Comparison of ENCODE assay signal across 8 cellular contexts in the genomic region with DNA sequence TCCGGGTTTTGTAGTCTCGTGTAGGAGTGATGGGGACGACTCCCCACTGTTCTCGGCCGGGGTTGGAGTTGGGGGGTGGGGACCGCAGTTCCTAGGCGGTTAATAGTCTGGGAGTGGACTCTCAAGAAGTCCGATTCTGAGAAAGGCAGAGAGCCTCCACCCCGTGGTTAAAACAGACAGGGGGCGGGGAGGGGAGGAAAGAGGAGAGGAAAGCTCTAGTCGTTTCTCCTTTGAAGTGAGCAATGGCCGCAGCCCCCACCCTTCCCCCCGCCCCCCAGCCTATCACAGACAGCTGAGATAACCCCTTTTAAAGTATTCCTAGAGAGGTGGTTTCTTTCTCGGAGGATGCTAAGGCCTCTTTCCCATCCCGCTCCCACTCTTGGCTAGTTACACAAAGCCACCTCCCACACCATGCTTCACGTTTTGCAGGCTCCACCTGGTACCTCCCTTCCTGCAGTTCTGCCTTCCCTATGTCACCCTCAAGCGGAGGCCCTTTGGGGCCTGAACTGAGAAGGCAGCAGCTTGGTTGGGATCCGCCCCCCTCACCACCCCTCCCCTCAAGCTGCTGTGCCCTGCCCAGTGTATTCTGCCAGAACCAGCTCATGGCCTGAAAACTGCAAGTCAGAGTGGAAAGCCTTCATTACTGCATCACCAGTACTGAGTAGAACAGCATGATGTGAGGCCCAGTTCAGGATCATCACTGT. TPM values are rescaled to one million over a fixed set of nuclear protein-coding genes. Genes with fewer than 3 reads are reported as not detected.
DNase-seq lines count a peak whose midpoint lies in the region; TF ChIP-seq lines count a peak whose summit lies in the region.

No MANE protein-coding gene starts in this region.

- intact Hi-C loops in head of caudate nucleus (cut with DNase I): loop anchor here (2.0 kb wide), 1 partner anchor 38 kb away; no protein-coding TSS in a partner anchor

- peak overlapping the region; percentile 98 for H3K4me3 Mint-ChIP-seq in progenitor cell of endocrine pancreas (ENCODE audit: low read depth)

- H3K4me1 Mint-ChIP-seq in progenitor cell of endocrine pancreas (ENCODE audit: low read depth): peaks cover 29% of the 10 kb centered on the region

- no peak for TF ChIP-seq CTCF in progenitor cell of endocrine pancreas (IDR thresholded peaks at IDR 0.05; ENCODE audit: unreplicated experiment)

- DNase-seq in NCI-H2196 (lab: John Stamatoyannopoulos, UW; ENCODE audit: unreplicated experiment) (peak; percentile 13), NCI-H2196 treated with DMSO at 0.1 percent for 48 hours (lab: John Stamatoyannopoulos, UW; ENCODE audit: unreplicated experiment) (no peak), RPMI7951 (ENCODE audit: low read depth) (peak; percentile 67), head of caudate nucleus (peak in 35 of 42 donors; percentile 15 to 77 (median 56)), progenitor cell of endocrine pancreas (ENCODE audit: low spot score, unreplicated experiment) (no peak), mesenteric fat pad (ENCODE audit: low spot score) (no peak), SHP77 treated with DMSO at 0.1 percent for 48 hours (lab: John Stamatoyannopoulos, UW) (no peak)
- peak; percentile 81 for DNase-seq in activated naive CD4-positive, alpha-beta T cell treated with anti-CD3 and anti-CD28 coated beads, Interleukin-2, amount 50 U/mL, for 16 hours

- H3K27ac Mint-ChIP-seq in progenitor cell of endocrine pancreas: peak overlapping the region; percentile 100

- peaks cover 15% of the 10 kb centered on the region for H3K36me3 Mint-ChIP-seq in progenitor cell of endocrine pancreas (ENCODE audit: insufficient read depth)

- no peaks in the 10 kb centered on the region for H3K27me3 Mint-ChIP-seq in progenitor cell of endocrine pancreas

- no peaks in the 10 kb centered on the region for H3K9me3 Mint-ChIP-seq in progenitor cell of endocrine pancreas (ENCODE audit: low read depth)

RNA-seq across cellular contexts. Expression of a gene that starts 0.9 kb away (rescaled TPM):
- 61.4 and 62.7 TPM in 2 replicates for total RNA-seq in RPMI7951 (2014; rRNA removed; shearing (Covaris generic))
- total RNA-seq in progenitor cell of endocrine pancreas (183 and 185 TPM in 2 replicates), mesenteric fat pad (74.8 TPM)

RNA-seq across cellular contexts. Expression of a gene that starts 1.7 kb away (rescaled TPM):
- total RNA-seq in RPMI7951 (2014; rRNA removed; shearing (Covaris generic)): 171 and 198 TPM in 2 replicates
- total RNA-seq in progenitor cell of endocrine pancreas (36.1 and 40.6 TPM in 2 replicates), mesenteric fat pad (0.16 TPM)

RNA-seq across cellular contexts. Expression of a gene that starts 12.1 kb away (rescaled TPM):
- total RNA-seq in RPMI7951 (2014; rRNA removed; shearing (Covaris generic)): 0.10 and 0.72 TPM in 2 replicates
- 5.6 and 7.0 TPM in 2 replicates for total RNA-seq in progenitor cell of endocrine pancreas
- 1.2 TPM for total RNA-seq in mesenteric fat pad

RNA-seq across cellular contexts. Expression of a gene that starts 14.5 kb away (rescaled TPM):
- total RNA-seq in RPMI7951 (2014; rRNA removed; shearing (Covaris generic)): 2,274 and 2,388 TPM in 2 replicates
- 498 and 505 TPM in 2 replicates for total RNA-seq in progenitor cell of endocrine pancreas
- 383 TPM for total RNA-seq in mesenteric fat pad

RNA-seq across cellular contexts. Expression of a gene that starts 20.3 kb away (rescaled TPM):
- 3.5 and 4.2 TPM in 2 replicates for total RNA-seq in RPMI7951 (2014; rRNA removed; shearing (Covaris generic))
- total RNA-seq in progenitor cell of endocrine pancreas: 11.7 and 15.7 TPM in 2 replicates
- total RNA-seq in mesenteric fat pad: 4.6 TPM

Comparison
In these comparisons a context has a peak if more than half of its experiments do, and no peak if none do; other contexts are left out.
1. DNase-seq: peak in NCI-H2196 (single experiment), RPMI7951 (single experiment), activated naive CD4-positive, alpha-beta T cell treated with anti-CD3 and anti-CD28 coated beads, Interleukin-2, amount 50 U/mL, for 16 hours (single experiment) and head of caudate nucleus (35 of 42); none in NCI-H2196 treated with DMSO at 0.1 percent for 48 hours (single experiment), progenitor cell of endocrine pancreas (single experiment), mesenteric fat pad (single experiment) and SHP77 treated with DMSO at 0.1 percent for 48 hours (single experiment).
2. RNA of a gene that starts 1.7 kb away (total RNA-seq): 171 to 198 TPM in RPMI7951 and 36.1 to 40.6 TPM in progenitor cell of endocrine pancreas; 0.16 TPM in mesenteric fat pad (single experiment); every median in the first group is over 10 times any median in the second.